ENCODE assay signal across 11 cellular contexts in the genomic region with DNA sequence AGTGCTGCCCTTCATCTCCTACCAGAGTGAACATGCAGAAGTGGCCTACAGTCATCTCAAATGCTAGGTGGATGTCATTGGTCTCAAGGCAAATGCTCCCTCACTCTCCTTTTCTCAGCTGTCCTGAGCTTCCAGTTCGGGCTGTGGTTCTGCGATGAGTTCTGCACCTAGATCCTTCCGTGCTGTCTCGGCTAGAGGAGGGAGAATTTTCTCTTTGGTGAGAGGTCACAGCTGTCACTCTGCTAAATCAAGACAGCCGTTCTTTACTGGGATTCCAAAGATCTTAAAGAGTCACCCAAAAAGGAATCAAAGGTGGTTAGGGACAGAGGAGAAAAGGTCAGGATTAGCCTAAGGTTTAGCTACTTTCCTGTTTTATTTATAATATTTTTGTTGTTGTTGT. TPM values are rescaled to one million over a fixed set of nuclear protein-coding genes. Genes with fewer than 3 reads are reported as not detected.
A peak's percentile ranks its signal among the peaks of the same experiment; 100 is the strongest.
DNase-seq lines count a peak whose midpoint lies in the region; ATAC-seq and TF ChIP-seq lines count a peak whose summit lies in the region.
"Had no signal": no experiment of that assay in that cellular context is flagged by ENCODE, and none has a peak within 500 bp of the region (broad histone marks: within the 10 kb centered on the region; RNA-seq: fewer than 3 reads in every experiment).

No MANE protein-coding gene starts in this region.

- H3K9me3 Mint-ChIP-seq in activated CD4-positive, alpha-beta T cell treated with anti-CD3 and anti-CD28 coated beads, Interleukin-2, amount 10 ng/mL, durations not matched to agents 24 days and 14 days, result no peaks in the 10 kb centered on the region
- no peaks in the 10 kb centered on the region for H3K9me3 Mint-ChIP-seq in T-helper 1 cell treated with Interleukin-12 subunit alpha and Interleukin-12 subunit beta and Interleukin-4 antibody, amounts not matched to agents 30 μg/mL and 1 μg/mL, for 36 hours
- no peaks in the 10 kb centered on the region for H3K9me3 Mint-ChIP-seq in stimulated activated memory B cell treated with anti-CD40 and anti-IgM and Interleukin-4, amounts not matched to agents 10 μg/mL and 1 μg/mL and 100 μg/mL, for 72 hours

- peak overlapping the region; percentile 88 for H3K4me3 Mint-ChIP-seq in activated CD4-positive, alpha-beta T cell treated with anti-CD3 and anti-CD28 coated beads, Interleukin-2, amount 10 ng/mL, durations not matched to agents 24 days and 14 days
- H3K4me3 Mint-ChIP-seq in T-helper 1 cell treated with Interleukin-12 subunit alpha and Interleukin-12 subunit beta and Interleukin-4 antibody, amounts not matched to agents 30 μg/mL and 1 μg/mL, for 36 hours, result peak overlapping the region; percentile 87
- peak overlapping the region; percentile 46 for H3K4me3 Mint-ChIP-seq in stimulated activated memory B cell treated with anti-CD40 and anti-IgM and Interleukin-4, amounts not matched to agents 10 μg/mL and 1 μg/mL and 100 μg/mL, for 72 hours

- no peaks in the 10 kb centered on the region for H3K27me3 Mint-ChIP-seq in activated CD4-positive, alpha-beta T cell treated with anti-CD3 and anti-CD28 coated beads, Interleukin-2, amount 10 ng/mL, durations not matched to agents 24 days and 14 days
- no peaks in the 10 kb centered on the region for H3K27me3 Mint-ChIP-seq in T-helper 1 cell treated with Interleukin-12 subunit alpha and Interleukin-12 subunit beta and Interleukin-4 antibody, amounts not matched to agents 30 μg/mL and 1 μg/mL, for 36 hours (ENCODE audit: low read depth)
- H3K27me3 Mint-ChIP-seq in stimulated activated memory B cell treated with anti-CD40 and anti-IgM and Interleukin-4, amounts not matched to agents 10 μg/mL and 1 μg/mL and 100 μg/mL, for 72 hours, result no peaks in the 10 kb centered on the region

- intact Hi-C loops in activated CD4-positive, alpha-beta T cell treated with anti-CD3 and anti-CD28 coated beads, Interleukin-2, amount 10 ng/mL, durations not matched to agents 24 days and 14 days (cut with micrococcal nuclease), result loop anchor here (5.0 kb wide), 2 partner anchors 134 to 521 kb away; a partner anchor contains a TSS

- no peak for ATAC-seq in stimulated activated memory B cell treated with anti-CD40 and anti-IgM and Interleukin-4, amounts not matched to agents 10 μg/mL and 1 μg/mL and 100 μg/mL, for 72 hours
- ATAC-seq in HG03432 (IDR thresholded peaks at IDR 0.05; ENCODE audit: unreplicated experiment), result no peak
- ATAC-seq: body of pancreas had no signal

- no peak for DNase-seq in activated CD4-positive, alpha-beta T cell treated with anti-CD3 and anti-CD28 coated beads, Interleukin-2, amount 10 ng/mL, durations not matched to agents 24 days and 14 days
- no peak for DNase-seq in activated CD4-positive, alpha-beta T cell treated with anti-CD3 and anti-CD28 coated beads, Interleukin-2, amount 50 U/mL, for 4 hours
- DNase-seq in fibroblast of the aortic adventitia (ENCODE audit: low read depth), result no peak
- no peak for DNase-seq in NCI-H69 (lab: John Stamatoyannopoulos, UW)
- DNase-seq in NCI-H187 treated with DMSO at 0.1 percent for 48 hours (lab: John Stamatoyannopoulos, UW), result no peak
- DNase-seq: body of pancreas, NCI-H526, sigmoid colon had no signal

- peaks cover 49% of the 10 kb centered on the region for H3K4me1 Mint-ChIP-seq in activated CD4-positive, alpha-beta T cell treated with anti-CD3 and anti-CD28 coated beads, Interleukin-2, amount 10 ng/mL, durations not matched to agents 24 days and 14 days
- peaks cover 37% of the 10 kb centered on the region for H3K4me1 Mint-ChIP-seq in T-helper 1 cell treated with Interleukin-12 subunit alpha and Interleukin-12 subunit beta and Interleukin-4 antibody, amounts not matched to agents 30 μg/mL and 1 μg/mL, for 36 hours (ENCODE audit: low read depth)
- peaks cover 42% of the 10 kb centered on the region for H3K4me1 Mint-ChIP-seq in stimulated activated memory B cell treated with anti-CD40 and anti-IgM and Interleukin-4, amounts not matched to agents 10 μg/mL and 1 μg/mL and 100 μg/mL, for 72 hours

- no peak overlapping the region for H3K27ac Mint-ChIP-seq in activated CD4-positive, alpha-beta T cell treated with anti-CD3 and anti-CD28 coated beads, Interleukin-2, amount 10 ng/mL, durations not matched to agents 24 days and 14 days
- peak overlapping the region; percentile 28 for H3K27ac Mint-ChIP-seq in T-helper 1 cell treated with Interleukin-12 subunit alpha and Interleukin-12 subunit beta and Interleukin-4 antibody, amounts not matched to agents 30 μg/mL and 1 μg/mL, for 36 hours
- no peak overlapping the region for H3K27ac Mint-ChIP-seq in stimulated activated memory B cell treated with anti-CD40 and anti-IgM and Interleukin-4, amounts not matched to agents 10 μg/mL and 1 μg/mL and 100 μg/mL, for 72 hours

- peaks cover 34% of the 10 kb centered on the region for H3K36me3 Mint-ChIP-seq in activated CD4-positive, alpha-beta T cell treated with anti-CD3 and anti-CD28 coated beads, Interleukin-2, amount 10 ng/mL, durations not matched to agents 24 days and 14 days (ENCODE audit: low read depth)
- peaks cover 23% of the 10 kb centered on the region for H3K36me3 Mint-ChIP-seq in T-helper 1 cell treated with Interleukin-12 subunit alpha and Interleukin-12 subunit beta and Interleukin-4 antibody, amounts not matched to agents 30 μg/mL and 1 μg/mL, for 36 hours (ENCODE audit: low read depth)
- H3K36me3 Mint-ChIP-seq in stimulated activated memory B cell treated with anti-CD40 and anti-IgM and Interleukin-4, amounts not matched to agents 10 μg/mL and 1 μg/mL and 100 μg/mL, for 72 hours, result peaks cover 2% of the 10 kb centered on the region

- TF ChIP-seq CTCF in fibroblast of the aortic adventitia (IDR thresholded peaks at IDR 0.05; ENCODE audit: insufficient read depth, low read length), result no peak

- H3K4me3 ChIP-seq in fibroblast of the aortic adventitia (ENCODE audit: low read depth, low read length), result peak overlapping the region; percentile 95
- H3K4me3 ChIP-seq: body of pancreas had no signal

RNA-seq across cellular contexts. Expression of a gene that starts 2.9 kb away (rescaled TPM):
- 49.3 and 50.5 TPM in 2 replicates for total RNA-seq in activated CD4-positive, alpha-beta T cell treated with anti-CD3 and anti-CD28 coated beads, Interleukin-2, amount 10 ng/mL, durations not matched to agents 24 days and 14 days
- total RNA-seq in fibroblast of the aortic adventitia (ENCODE audit: low replicate concordance), result 25.8 and 29.4 TPM in 2 replicates

RNA-seq across cellular contexts. Expression of a gene that starts 17.4 kb away (rescaled TPM):
- 0.07 and 0.14 TPM in 2 replicates for total RNA-seq in activated CD4-positive, alpha-beta T cell treated with anti-CD3 and anti-CD28 coated beads, Interleukin-2, amount 10 ng/mL, durations not matched to agents 24 days and 14 days
- total RNA-seq in fibroblast of the aortic adventitia (ENCODE audit: low replicate concordance), result 0.72 and 0.98 TPM in 2 replicates
